ENCODE assay signal across 8 cellular contexts in genomic region chr6:106084973-106085686, GRCh38. TPM values are rescaled to one million over a fixed set of nuclear protein-coding genes. Genes with fewer than 3 reads are reported as not detected.
DNase-seq lines count a peak whose midpoint lies in the region.

No MANE protein-coding gene starts in this region.

- POLR2A ChIA-PET in CD4-positive, alpha-beta memory T cell (lab: Charles Lee; ENCODE audit: partially characterized antibody) = interaction anchor here (0.9 to 6.0 kb wide), 7 partner anchors 15 to 304 kb away, joined by 3 to 151 read pairs (median 12); no protein-coding TSS in a partner anchor

- H3K4me1 Mint-ChIP-seq in CD4-positive, alpha-beta memory T cell = peaks cover 57 to 94% (median 77%) of the 10 kb centered on the region in 4 donors

- peaks cover 0 to 2% of the 10 kb centered on the region in 2 donors for H3K27me3 Mint-ChIP-seq in CD4-positive, alpha-beta memory T cell

- H3K36me3 ChIP-seq in CD4-positive, alpha-beta memory T cell (ENCODE audit: insufficient read depth, low read length) = no peaks in the 10 kb centered on the region
- H3K36me3 ChIP-seq in muscle layer of duodenum (ENCODE audit: control insufficient read depth in 1 of 2, insufficient read depth in 2 of 2, low read length in 2 of 2) = no peaks in the 10 kb centered on the region

- no peak for DNase-seq in CD4-positive, alpha-beta memory T cell
- peak; percentile 34 for DNase-seq in LHCN-M2 (ENCODE audit: low read depth)
- DNase-seq in cerebellar cortex (ENCODE audit: low spot score) = peak; percentile 48
- no peak for DNase-seq in mucosa of gallbladder (ENCODE audit: low spot score)
- no peak for DNase-seq in posterior cingulate gyrus
- DNase-seq in GM19238 (ENCODE audit: insufficient read length, low spot score) = no peak
- DNase-seq in SKM-1 (lab: John Stamatoyannopoulos, UW; ENCODE audit: unreplicated experiment) = no peak

- H3K4me3 ChIP-seq in CD4-positive, alpha-beta memory T cell (ENCODE audit: low read length in 2 of 2) = no peak overlapping the region
- H3K4me3 ChIP-seq in muscle layer of duodenum (ENCODE audit: low read depth in 1 of 2, low read length in 2 of 2) = peak overlapping the region; percentile 60 to 65

- H3K27ac ChIP-seq in CD4-positive, alpha-beta memory T cell (ENCODE audit: low read depth, low read length) = peak overlapping the region; percentile 57
- peak overlapping the region; percentile 60 for H3K27ac ChIP-seq in muscle layer of duodenum (ENCODE audit: low read length)

- peak overlapping the region; percentile 16 to 94 (median 82) for H3K27ac Mint-ChIP-seq in CD4-positive, alpha-beta memory T cell

- intact Hi-C loops in CD4-positive, alpha-beta memory T cell (cut with micrococcal nuclease) = loop anchor here (5.0 kb wide), 1 partner anchor 653 kb away; no protein-coding TSS in a partner anchor
- intact Hi-C loops in posterior cingulate gyrus (cut with DNase I) = loop anchor here (5.0 kb wide), 1 partner anchor 93 kb away; no protein-coding TSS in a partner anchor

- no peaks in the 10 kb centered on the region for H3K27me3 ChIP-seq in CD4-positive, alpha-beta memory T cell (ENCODE audit: insufficient read depth, low read length)
- H3K27me3 ChIP-seq in muscle layer of duodenum (ENCODE audit: low read depth, low read length) = no peaks in the 10 kb centered on the region

- CTCF ChIA-PET in CD4-positive, alpha-beta memory T cell (lab: Charles Lee; ENCODE audit: partially characterized antibody) = interaction anchor here (0.8 to 5.7 kb wide), 10 partner anchors 11 to 602 kb away, joined by 3 to 206 read pairs (median 6); no protein-coding TSS in a partner anchor

- peaks cover 73% of the 10 kb centered on the region for H3K4me1 ChIP-seq in CD4-positive, alpha-beta memory T cell (ENCODE audit: insufficient read depth, low read length)
- peaks cover 4 to 28% of the 10 kb centered on the region in 2 donors for H3K4me1 ChIP-seq in muscle layer of duodenum (ENCODE audit: control insufficient read depth in 1 of 2, insufficient read depth in 2 of 2, low read length in 2 of 2)

- peaks cover 4 to 17% of the 10 kb centered on the region in 2 donors for H3K36me3 Mint-ChIP-seq in CD4-positive, alpha-beta memory T cell

- peaks cover 0 to 4% (median 0%) of the 10 kb centered on the region in 8 donors for H3K9me3 Mint-ChIP-seq in CD4-positive, alpha-beta memory T cell

- H3K9me3 ChIP-seq in CD4-positive, alpha-beta memory T cell (ENCODE audit: control insufficient read depth in 1 of 2, low read length in 2 of 2) = no peaks in the 10 kb centered on the region
- H3K9me3 ChIP-seq in muscle layer of duodenum (ENCODE audit: control insufficient read depth in 1 of 2, low read length in 2 of 2) = no peaks in the 10 kb centered on the region

- H3K4me3 Mint-ChIP-seq in CD4-positive, alpha-beta memory T cell = peak overlapping the region; percentile 89 to 97 (median 94)

RNA-seq across cellular contexts. Expression of gene PRDM1, which starts 1.0 kb away (rescaled TPM):
- total RNA-seq in CD4-positive, alpha-beta memory T cell = 10 to 100 TPM; 33.4 to 34.0 TPM
- 10 to 100 TPM; 45.4 to 97.0 TPM for polyA plus RNA-seq in CD4-positive, alpha-beta memory T cell
- total RNA-seq in LHCN-M2 (2014; rRNA removed) (0.98 and 2.4 TPM in 2 replicates), mucosa of gallbladder (16.9 TPM)
- 0.44 TPM for polyA plus RNA-seq in LHCN-M2 (2012)

Comparison
In these comparisons a context has a peak if more than half of its experiments do, and no peak if none do; other contexts are left out.
1. DNase-seq: peak in LHCN-M2 (single experiment) and cerebellar cortex (single experiment); none in CD4-positive, alpha-beta memory T cell (0 of 5), mucosa of gallbladder (single experiment), posterior cingulate gyrus (0 of 10), GM19238 (single experiment) and SKM-1 (single experiment).
2. H3K4me3 ChIP-seq: peak in muscle layer of duodenum (2 of 2); none in CD4-positive, alpha-beta memory T cell (0 of 2).